8 cellular contexts compared by ENCODE assay signal in the genomic region with DNA sequence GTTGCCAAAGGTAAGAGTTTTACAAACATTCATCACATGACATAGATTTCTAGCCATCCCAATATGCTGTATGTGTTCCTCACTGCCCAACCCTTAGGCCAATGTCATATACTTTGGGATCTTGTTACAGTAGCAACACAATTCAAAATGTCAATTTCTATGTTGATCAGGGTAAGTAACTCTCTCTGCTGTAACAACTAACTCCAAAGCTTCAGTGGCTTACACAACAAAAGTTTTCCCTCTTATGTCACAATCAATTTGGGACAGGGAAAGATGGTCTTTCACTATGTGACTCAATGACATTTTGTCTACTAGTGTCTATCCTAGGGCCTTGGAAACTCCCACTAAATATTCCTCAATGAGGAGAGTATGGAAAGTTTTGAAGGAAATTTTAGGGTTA.
"Had no signal": no experiment of that assay in that cellular context is flagged by ENCODE, and none has a peak within 500 bp of the region (broad histone marks: within the 10 kb centered on the region; RNA-seq: fewer than 3 reads in every experiment).

No MANE protein-coding gene starts in this region.

- H3K4me2 ChIP-seq: GM23338 had no signal

- H3K9me3 ChIP-seq: HAP-1 had no signal

- H2AFZ ChIP-seq: GM23338 had no signal

- H3K36me3 ChIP-seq: HAP-1 had no signal

- H3K4me1 ChIP-seq: HAP-1 had no signal

- FAIRE-seq: H1, HTR-8/SVneo had no signal

- H3K4me3 ChIP-seq: GM23338, HAP-1 had no signal

- DNase-seq: H7, HFFc6, KG1 had no signal

- ATAC-seq: GM23338, HCT116 had no signal
